In genomic region chr2:41896186-41896846, GRCh38 we compare ENCODE assay signal across 13 cellular contexts.
DNase-seq lines count a peak whose midpoint lies in the region; ATAC-seq, FAIRE-seq and TF ChIP-seq lines count a peak whose summit lies in the region.
"Had no signal": no experiment of that assay in that cellular context is flagged by ENCODE, and none has a peak within 500 bp of the region (broad histone marks: within the 10 kb centered on the region; RNA-seq: fewer than 3 reads in every experiment).

No MANE protein-coding gene starts in this region.

- H2AFZ ChIP-seq in HepG2 (ENCODE audit: low read length) = no peak overlapping the region

- CTCF ChIA-PET in HepG2 (lab: Yijun Ruan, JAX; ENCODE audit: low intra/inter-chr PET ratio, low total read pairs) (interaction anchor here (0.6 kb wide), 1 partner anchor 231 kb away, joined by 3 read pairs; no protein-coding TSS in a partner anchor), T-cell (lab: Charles Lee) (interaction anchor here in 1 of 2 donors (0.6 to 1.3 kb wide), 3 partner anchors 17 to 42 kb away, joined by 3 to 4 read pairs (median 3); no protein-coding TSS in a partner anchor)

- H3K4me3 Mint-ChIP-seq in T-cell = peak overlapping the region in 2 of 3 donors; percentile 38 to 50
- H3K4me3 Mint-ChIP-seq: dendritic cell treated with granulocyte-macrophage colony-stimulating factor and Interleukin-4, amounts not matched to agents 40 ng/mL and 50 ng/mL, for 4 days had no signal

- H4K20me1 ChIP-seq in HepG2 (ENCODE audit: insufficient read depth, low read length) = no peaks in the 10 kb centered on the region

- H3K4me1 ChIP-seq in right lobe of liver (peaks cover 0 to 30% (median 13%) of the 10 kb centered on the region in 4 donors), HepG2 (ENCODE audit: insufficient read depth, low read length) (peaks cover 25% of the 10 kb centered on the region), transverse colon (peaks cover 0 to 10% (median 7%) of the 10 kb centered on the region in 4 donors)

- no peak for TF ChIP-seq RAD21 in HepG2 (CRISPR knock-in tag; IDR thresholded peaks at IDR 0.05)

- no peaks in the 10 kb centered on the region for H3K36me3 ChIP-seq in right lobe of liver
- no peaks in the 10 kb centered on the region for H3K36me3 ChIP-seq in HepG2 (replicated peaks in 1 of 2; ENCODE audit: control insufficient read depth in 1 of 2, insufficient read depth in 2 of 2, low read length in 2 of 2)
- no peaks in the 10 kb centered on the region for H3K36me3 ChIP-seq in transverse colon

- POLR2A ChIA-PET in HepG2 (lab: Yijun Ruan, JAX) (no interaction called here), T-cell (lab: Charles Lee) (no interaction called here)

- TF ChIP-seq EP300 in HepG2 (IDR thresholded peaks at IDR 0.05; ENCODE audit: low read depth in 2 of 2, low read length in 2 of 2) (no peak), HepG2 (CRISPR knock-in tag; IDR thresholded peaks at IDR 0.05; ENCODE audit: borderline replicate concordance) (no peak), transverse colon (IDR thresholded peaks at IDR 0.05; ENCODE audit: low read depth) (no peak)

- no peak for FAIRE-seq in HepG2 (lab: Jason Lieb, UNC)
- FAIRE-seq: TTC549 had no signal

- H3K36me3 Mint-ChIP-seq in T-cell = no peaks in the 10 kb centered on the region

- no TSS peak for BruUV-seq in HepG2 (replicated peaks; lab: Mats Ljungman, UMichigan)

- H3K9me3 ChIP-seq in right lobe of liver (no peaks in the 10 kb centered on the region), HepG2 (ENCODE audit: low read length) (no peaks in the 10 kb centered on the region), transverse colon (no peaks in the 10 kb centered on the region)

- DNase-seq in right lobe of liver (no peak), HepG2 (ENCODE audit: low spot score) (no peak), T-cell (peak in 29 of 34 experiments; percentile 2 to 56 (median 24)), transverse colon (peak; percentile 20), cerebellar cortex (ENCODE audit: low spot score) (no peak), GM19238 (ENCODE audit: insufficient read length, low spot score) (no peak), GDM1 (lab: John Stamatoyannopoulos, UW) (no peak)
- DNase-seq: COR-L47, NCI-H2171 had no signal

- no peak for TF ChIP-seq POLR2A in right lobe of liver (IDR thresholded peaks at IDR 0.05)
- no peak for TF ChIP-seq POLR2A in HepG2 (IDR thresholded peaks at IDR 0.05; ENCODE audit: insufficient read depth in 1 of 2, low read depth in 2 of 2, low read length in 2 of 2)
- TF ChIP-seq POLR2A in transverse colon (IDR thresholded peaks at IDR 0.05) = no peak

- TF ChIP-seq CTCF in right lobe of liver (IDR thresholded peaks at IDR 0.05) (no peak), HepG2 (CRISPR knock-in tag; IDR thresholded peaks at IDR 0.05) (no peak), transverse colon (IDR thresholded peaks at IDR 0.05) (no peak)

- peaks cover 2 to 15% of the 10 kb centered on the region in 2 donors for H3K27me3 Mint-ChIP-seq in T-cell

- no peaks in the 10 kb centered on the region for H3K79me2 ChIP-seq in HepG2 (ENCODE audit: insufficient read depth, low read length)

- H3K27ac ChIP-seq in right lobe of liver = peak overlapping the region; percentile 88 to 96 (median 89)
- H3K27ac ChIP-seq in HepG2 (ENCODE audit: extremely low read length, insufficient read depth, low read length) = no peak overlapping the region
- H3K27ac ChIP-seq in transverse colon = peak overlapping the region in 1 of 4 donors; percentile 5

- intact Hi-C loops in right lobe of liver (cut with DNase I) (no loop called here), HepG2 (cut with micrococcal nuclease; ENCODE audit: unreplicated experiment) (no loop called here), transverse colon (cut with DNase I; ENCODE audit: low total_unique reads) (no loop called here)

- in situ Hi-C loops in HepG2 (cut with HindIII; ENCODE audit: extremely low pct_ligation_motif_present, low pct_unique_long_range_greater_than_20kb) (no loop called here), transverse colon (cut with MboI; ENCODE audit: low pct_ligation_motif_present in 1 of 4, low pct_unique_long_range_greater_than_20kb in 1 of 4, low sequenced_read_pairs in 3 of 4) (no loop called here)

- H3K9ac ChIP-seq in HepG2 (ENCODE audit: insufficient read depth, low read depth, low read length) = no peak overlapping the region

- H3K4me2 ChIP-seq in HepG2 (ENCODE audit: low read depth, low read length) = no peak overlapping the region

- H3K4me1 Mint-ChIP-seq in T-cell = peaks cover 5 to 42% (median 23%) of the 10 kb centered on the region in 3 donors

- peak overlapping the region; percentile 86 to 90 for H3K27ac Mint-ChIP-seq in T-cell
- H3K27ac Mint-ChIP-seq: dendritic cell treated with granulocyte-macrophage colony-stimulating factor and Interleukin-4, amounts not matched to agents 40 ng/mL and 50 ng/mL, for 4 days had no signal

- H3K4me3 ChIP-seq in right lobe of liver (no peak overlapping the region), HepG2 (replicated peaks in 1 of 3; ENCODE audit: insufficient read depth in 1 of 3, low read depth in 2 of 3, low read length in 3 of 3) (no peak overlapping the region), transverse colon (no peak overlapping the region)

- H3K27me3 ChIP-seq in right lobe of liver = no peaks in the 10 kb centered on the region
- peaks cover 0 to 6% of the 10 kb centered on the region in 2 experiments; a peak in 2 of 5 replicates for H3K27me3 ChIP-seq in HepG2 (ENCODE audit: control insufficient read depth in 1 of 2, insufficient read depth in 2 of 2, low read length in 2 of 2)
- no peaks in the 10 kb centered on the region for H3K27me3 ChIP-seq in transverse colon

- H3K9me3 Mint-ChIP-seq in T-cell = no peaks in the 10 kb centered on the region
- H3K9me3 Mint-ChIP-seq: dendritic cell treated with granulocyte-macrophage colony-stimulating factor and Interleukin-4, amounts not matched to agents 40 ng/mL and 50 ng/mL, for 4 days had no signal

- ATAC-seq in right lobe of liver = peak in 1 of 4 donors; percentile 2
- no peak for ATAC-seq in HepG2
- peak; percentile 65 for ATAC-seq in HG02759 (IDR thresholded peaks at IDR 0.05; ENCODE audit: unreplicated experiment)
- peak; percentile 66 to 95 (median 73) for ATAC-seq in T-cell (replicated peaks in 1 of 4)
- ATAC-seq: HCT116 had no signal

- 82% methylated on average over 5 of the region's 5 CpGs for WGBS in right lobe of liver (ENCODE audit: insufficient coverage, low coverage, low lambda C conversion rate, missing lambda C conversion rate)
- WGBS in HepG2 (ENCODE audit: low lambda C conversion rate) = 58% methylated on average over 5 of the region's 5 CpGs
- WGBS in transverse colon (ENCODE audit: low coverage in 1 of 2), 2 donors = 82 to 100% methylated on average over 1 to 5 of the region's 5 CpGs

TF ChIP-seq in HepG2, 621 proteins besides CTCF, POLR2A, EP300 and RAD21:
- no peak for TF ChIP-seq MAFK (conservative IDR thresholded peaks at IDR 0.05 in 1 of 2, IDR thresholded peaks at IDR 0.05 in 1 of 2; ENCODE audit: low read length in 2 of 2)
- no peak for TF ChIP-seq ZIK1 (CRISPR knock-in tag; IDR thresholded peaks at IDR 0.05; ENCODE audit: borderline replicate concordance, low read depth)
- no peak for TF ChIP-seq XRCC5 (optimal IDR thresholded peaks at IDR 0.05; ENCODE audit: low read length)
- no peak for TF ChIP-seq KLF9 (CRISPR knock-in tag; IDR thresholded peaks at IDR 0.05; ENCODE audit: low read depth)
- TF ChIP-seq ZNF75D (CRISPR knock-in tag; IDR thresholded peaks at IDR 0.05; ENCODE audit: borderline replicate concordance) = no peak
- TF ChIP-seq, protein P1, sequence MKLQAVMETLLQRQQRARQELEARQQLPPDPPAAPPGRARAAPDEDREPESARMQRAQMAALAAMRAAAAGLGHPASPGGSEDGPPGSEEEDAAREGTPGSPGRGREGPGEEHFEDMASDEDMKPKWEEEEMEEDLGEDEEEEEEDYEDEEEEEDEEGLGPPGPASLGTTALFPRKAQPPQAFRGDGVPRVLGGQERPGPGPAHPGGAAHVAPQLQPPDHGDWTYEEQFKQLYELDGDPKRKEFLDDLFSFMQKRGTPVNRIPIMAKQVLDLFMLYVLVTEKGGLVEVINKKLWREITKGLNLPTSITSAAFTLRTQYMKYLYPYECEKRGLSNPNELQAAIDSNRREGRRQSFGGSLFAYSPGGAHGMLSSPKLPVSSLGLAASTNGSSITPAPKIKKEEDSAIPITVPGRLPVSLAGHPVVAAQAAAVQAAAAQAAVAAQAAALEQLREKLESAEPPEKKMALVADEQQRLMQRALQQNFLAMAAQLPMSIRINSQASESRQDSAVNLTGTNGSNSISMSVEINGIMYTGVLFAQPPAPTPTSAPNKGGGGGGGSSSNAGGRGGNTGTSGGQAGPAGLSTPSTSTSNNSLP (IDR thresholded peaks at IDR 0.05; ENCODE audit: low read depth, low read length) = no peak
- TF ChIP-seq ZNF782 (CRISPR knock-in tag; IDR thresholded peaks at IDR 0.05; ENCODE audit: borderline replicate concordance) = no peak
- no peak for TF ChIP-seq ZNF160 (CRISPR knock-in tag; IDR thresholded peaks at IDR 0.05)
- TF ChIP-seq RBM22 (optimal IDR thresholded peaks at IDR 0.05; ENCODE audit: low read length) = no peak
- TF ChIP-seq PHF21A (CRISPR knock-in tag; IDR thresholded peaks at IDR 0.05) = no peak
TF ChIP-seq in HepG2: peak in this region for 0.

Comparison
In these comparisons a context has a peak if more than half of its experiments do, and no peak if none do; other contexts are left out.
1. DNase-seq: peak in T-cell (29 of 34) and transverse colon (single experiment); none in right lobe of liver (0 of 3), HepG2 (single experiment), cerebellar cortex (single experiment), GM19238 (single experiment) and GDM1 (single experiment).